ENCODE assay signal across 11 cellular contexts in the genomic region with DNA sequence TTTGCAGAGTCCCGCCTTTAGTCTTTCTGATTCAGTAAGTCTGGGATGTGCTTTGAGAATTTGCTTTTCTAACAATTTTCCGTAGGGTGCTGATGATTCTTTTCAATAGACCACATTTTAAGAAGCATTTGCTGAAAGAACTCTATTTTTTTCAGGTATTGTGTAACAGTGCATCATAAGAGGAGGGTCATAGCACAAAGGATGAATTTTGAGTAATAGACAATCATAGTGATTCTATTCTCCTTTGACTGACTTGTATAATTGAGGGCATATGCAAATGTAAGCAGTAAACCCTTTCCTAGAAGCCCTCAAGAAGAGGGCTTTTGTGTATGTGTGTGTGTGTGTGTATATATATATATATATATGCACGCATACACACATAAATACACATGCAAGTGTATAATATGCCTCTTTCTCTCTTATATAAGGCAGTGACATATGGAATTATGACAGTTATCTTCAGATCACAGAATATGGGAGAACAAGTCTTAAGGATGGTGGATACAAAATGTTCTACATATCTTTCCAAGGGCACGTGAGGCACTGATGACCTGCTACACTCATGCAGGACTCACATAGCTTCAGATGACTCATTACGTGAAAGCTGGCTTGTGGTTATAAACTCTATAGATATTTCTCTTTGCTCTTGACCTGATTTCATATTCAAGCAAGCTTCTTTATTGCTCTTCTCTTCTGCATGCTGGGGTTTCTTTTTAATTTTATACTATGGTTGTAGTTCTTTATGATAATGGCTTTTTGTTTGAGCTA. TPM values are rescaled to one million over a fixed set of nuclear protein-coding genes. Genes with fewer than 3 reads are reported as not detected.
DNase-seq lines count a peak whose midpoint lies in the region; ATAC-seq and TF ChIP-seq lines count a peak whose summit lies in the region.
"Had no signal": no experiment of that assay in that cellular context is flagged by ENCODE, and none has a peak within 500 bp of the region (broad histone marks: within the 10 kb centered on the region; RNA-seq: fewer than 3 reads in every experiment).

No MANE protein-coding gene starts in this region.

- in situ Hi-C loops in Panc1 (cut with HindIII; ENCODE audit: low pct_unique_long_range_greater_than_20kb, low sequenced_read_pairs) = no loop called here

- H3K9me2 ChIP-seq in hepatocyte (replicated peaks; ENCODE audit: insufficient read depth) = no peaks in the 10 kb centered on the region

- TF ChIP-seq CTCF in Panc1 (IDR thresholded peaks at IDR 0.05) (no peak), hepatocyte (IDR thresholded peaks at IDR 0.05; ENCODE audit: poor library complexity) (no peak), spleen (IDR thresholded peaks at IDR 0.05 in 8 of 11, conservative IDR thresholded peaks at IDR 0.05 in 3 of 11) (no peak)

- no TSS peak for BruUV-seq in Panc1 (replicated peaks; lab: Mats Ljungman, UMichigan)

- H3K27ac ChIP-seq in Panc1 (ENCODE audit: low read length) = no peak overlapping the region; the same call in 1 of the 2 replicates
- peak overlapping the region; percentile 12 for H3K27ac ChIP-seq in hepatocyte
- peak overlapping the region in 3 of 8 donors; percentile 10 to 57 (median 55) for H3K27ac ChIP-seq in spleen
- H3K27ac ChIP-seq: BLaER1, VCaP had no signal

- 73% methylated on average over 5 of the region's 5 CpGs for WGBS in hepatocyte (ENCODE audit: low lambda C conversion rate, missing lambda C conversion rate)
- 74 to 84% (median 79%) methylated on average over 5 of the region's 5 CpGs for WGBS in spleen, 5 donors

- no peaks in the 10 kb centered on the region for H4K20me1 ChIP-seq in hepatocyte (ENCODE audit: insufficient read depth, poor library complexity, severe bottlenecking)
- H4K20me1 ChIP-seq: BLaER1 had no signal

- H3K4me1 ChIP-seq in Panc1 (ENCODE audit: control insufficient read depth, insufficient read depth, low read length) = no peaks in the 10 kb centered on the region
- no peaks in the 10 kb centered on the region for H3K4me1 ChIP-seq in hepatocyte (ENCODE audit: insufficient read depth)
- peaks cover 7 to 33% (median 13%) of the 10 kb centered on the region in 6 donors for H3K4me1 ChIP-seq in spleen

- H3K27me3 ChIP-seq in Panc1 (ENCODE audit: control insufficient read depth, insufficient read depth, low read length) = no peaks in the 10 kb centered on the region; the same call in 1 of the 2 replicates
- no peaks in the 10 kb centered on the region for H3K27me3 ChIP-seq in hepatocyte
- no peaks in the 10 kb centered on the region for H3K27me3 ChIP-seq in spleen (replicated peaks in 1 of 7)
- H3K27me3 ChIP-seq: BLaER1 had no signal

- intact Hi-C loops in Panc1 (cut with micrococcal nuclease; ENCODE audit: unreplicated experiment) (no loop called here), spleen (cut with DNase I; ENCODE audit: low total_unique reads) (no loop called here)

- DNase-seq in activated CD4-positive, alpha-beta T cell treated with anti-CD3 and anti-CD28 coated beads for 48 hours = peak; percentile 20
- DNase-seq in activated CD4-positive, alpha-beta T cell treated with anti-CD3 and anti-CD28 coated beads for 4 hours = no peak
- DNase-seq in Panc1 (ENCODE audit: low read depth, low spot score) (no peak), hepatocyte (ENCODE audit: low spot score) (peak; percentile 63), spleen (no peak)
- DNase-seq in stimulated activated naive CD4-positive, alpha-beta T cell treated with Interleukin-2 at 50 U/mL for 16 hours (lab: John Stamatoyannopoulos, UW) = no peak
- DNase-seq in effector CD8-positive, alpha-beta T cell (lab: John Stamatoyannopoulos, UW) = no peak

- POLR2A ChIA-PET in Panc1 (lab: Charles Lee) = interaction anchor here (0.7 kb wide), 1 partner anchor 463 kb away, joined by 22 read pairs; no protein-coding TSS in a partner anchor

- H3K79me2 ChIP-seq in hepatocyte = no peaks in the 10 kb centered on the region

- H3K4me2 ChIP-seq in hepatocyte = no peak overlapping the region
- H3K4me2 ChIP-seq: BLaER1 had no signal

- CTCF ChIA-PET in Panc1 (lab: Charles Lee) = interaction anchor here (0.7 kb wide), 2 partner anchors 27 to 211 kb away, joined by 3 to 8 read pairs; no protein-coding TSS in a partner anchor

- no peak for TF ChIP-seq POLR2A in spleen (IDR thresholded peaks at IDR 0.05)

- H3K36me3 ChIP-seq in Panc1 (ENCODE audit: control insufficient read depth, insufficient read depth, low read length) = no peaks in the 10 kb centered on the region
- H3K36me3 ChIP-seq in hepatocyte (replicated peaks; ENCODE audit: insufficient read depth, low read depth) = no peaks in the 10 kb centered on the region
- no peaks in the 10 kb centered on the region for H3K36me3 ChIP-seq in spleen
- H3K36me3 ChIP-seq: BLaER1 had no signal

- no peak overlapping the region for H2AFZ ChIP-seq in hepatocyte

- no peak overlapping the region for H3K4me3 ChIP-seq in Panc1 (ENCODE audit: low read depth in 2 of 2, low read length in 2 of 2)
- no peak overlapping the region for H3K4me3 ChIP-seq in hepatocyte
- H3K4me3 ChIP-seq in spleen = no peak overlapping the region
- H3K4me3 ChIP-seq: BLaER1 had no signal

- H3K9me3 ChIP-seq in Panc1 (ENCODE audit: control insufficient read depth, insufficient read depth, low read depth, low read length) (no peaks in the 10 kb centered on the region), hepatocyte (ENCODE audit: low read depth) (no peaks in the 10 kb centered on the region), spleen (no peaks in the 10 kb centered on the region)
- H3K9me3 ChIP-seq: BLaER1 had no signal

- peak; percentile 94 for ATAC-seq in HG02852 (IDR thresholded peaks at IDR 0.05; ENCODE audit: unreplicated experiment)
- ATAC-seq in Panc1 = peak; percentile 71

RNA-seq across cellular contexts. Expression of gene PLSCR1, which starts 6.5 kb away (rescaled TPM):
- total RNA-seq in Panc1 (2021; ENCODE audit: unreplicated experiment) = 52.7 TPM
- polyA plus RNA-seq in Panc1 (2012; ENCODE audit: insufficient read length) = 21.1 TPM
- total RNA-seq in hepatocyte = 72.6 and 109 TPM in 2 replicates
- polyA plus RNA-seq in hepatocyte = 44.5 and 44.9 TPM in 2 replicates
- 100 to 1,000 TPM; 160 to 267 (median 203) TPM for total RNA-seq in spleen
- 10 to 100 TPM; 42.4 to 51.3 (median 43.8) TPM for polyA plus RNA-seq in spleen

RNA-seq across cellular contexts. Expression of gene PLSCR5, which starts 54.2 kb away (rescaled TPM):
- total RNA-seq in Panc1 (2021; ENCODE audit: unreplicated experiment) (not detected), hepatocyte (0.60 and 2.0 TPM in 2 replicates), spleen (not detected)
- not detected for polyA plus RNA-seq in Panc1 (2012; ENCODE audit: insufficient read length)
- polyA plus RNA-seq in hepatocyte (2.1 and 3.0 TPM in 2 replicates), spleen (not detected)
- total RNA-seq: neural crest cell had no signal

Comparison
In these comparisons a context has a peak if more than half of its experiments do, and no peak if none do; other contexts are left out.
1. DNase-seq: peak in activated CD4-positive, alpha-beta T cell treated with anti-CD3 and anti-CD28 coated beads for 48 hours (single experiment) and hepatocyte (single experiment); none in activated CD4-positive, alpha-beta T cell treated with anti-CD3 and anti-CD28 coated beads for 4 hours (0 of 2), Panc1 (single experiment), stimulated activated naive CD4-positive, alpha-beta T cell treated with Interleukin-2 at 50 U/mL for 16 hours (single experiment), spleen (single experiment) and effector CD8-positive, alpha-beta T cell (single experiment).